ENCODE assay signal across 34 cellular contexts in genomic region chr1:170887726-170888125, GRCh38. TPM values are rescaled to one million over a fixed set of nuclear protein-coding genes. Genes with fewer than 3 reads are reported as not detected.
"Had no signal": no experiment of that assay in that cellular context is flagged by ENCODE, and none has a peak within 500 bp of the region (broad histone marks: within the 10 kb centered on the region; RNA-seq: fewer than 3 reads in every experiment).

No MANE protein-coding gene starts in this region.

- DNase-seq: activated CD4-positive, alpha-beta memory T cell treated with anti-CD3 and anti-CD28 coated beads, Interleukin-2, amount 10 ng/mL, durations not matched to agents 7 days and 5 days; activated CD4-positive, alpha-beta T cell treated with anti-CD3 and anti-CD28 coated beads for 1 hour; activated CD4-positive, alpha-beta T cell treated with anti-CD3 and anti-CD28 coated beads for 48 hours; activated CD4-positive, CD25-positive, alpha-beta regulatory T cell; activated CD8-positive, alpha-beta memory T cell treated with anti-CD3 and anti-CD28 coated beads for 24 hours; activated CD8-positive, alpha-beta memory T cell treated with anti-CD3 and anti-CD28 coated beads, Interleukin-2, amount 10 ng/mL, durations not matched to agents 7 days and 5 days; activated CD8-positive, alpha-beta memory T cell treated with anti-CD3 and anti-CD28 coated beads, Interleukin-2, amount 50 U/mL, for 48 hours; activated effector memory CD4-positive, alpha-beta T cell treated with Interleukin-2 at 50 U/mL for 16 hours; activated naive CD4-positive, alpha-beta T cell treated with anti-CD3 and anti-CD28 coated beads, Interleukin-2, amount 10 ng/mL, durations not matched to agents 7 days and 5 days; activated naive CD8-positive, alpha-beta T cell treated with anti-CD3 and anti-CD28 coated beads, Interleukin-2, amount 50 U/mL, for 24 hours; activated T-cell treated with anti-CD3 and anti-CD28 coated beads, Interleukin-2, amount 50 U/mL, for 48 hours; anterior cingulate cortex; caudate nucleus; cerebellar nuclear complex; Karpas-422; NCI-H1105; NCI-H1417 treated with DMSO at 0.1 percent for 48 hours; NCI-H187 treated with DMSO at 0.1 percent for 48 hours; NCI-H2081; NCI-H510A; NCI-H526; NCI-H748 treated with DMSO at 0.1 percent for 48 hours; NK-92 treated with Interleukin-12 subunit alpha and Interleukin-12 subunit beta, amount 100 ng/mL, for 24 hours; PC-3; SIG-M5; T1000; WERI-Rb-1 had no signal

- H3K27ac ChIP-seq: RWPE1, WERI-Rb-1 had no signal

- H3K36me3 ChIP-seq: WERI-Rb-1 had no signal

- ATAC-seq: activated CD8-positive, alpha-beta memory T cell treated with anti-CD3 and anti-CD28 coated beads, Interleukin-2, amount 10 ng/mL, durations not matched to agents 7 days and 5 days; activated naive CD8-positive, alpha-beta T cell treated with anti-CD3 and anti-CD28 coated beads, Interleukin-2, amount 50 U/mL, for 24 hours; PC-3; Right ventricle myocardium inferior had no signal

RNA-seq across cellular contexts. Expression of gene MROH9, which starts 47.6 kb away (rescaled TPM):
- total RNA-seq: activated CD4-positive, alpha-beta memory T cell treated with anti-CD3 and anti-CD28 coated beads, Interleukin-2, amount 10 ng/mL, durations not matched to agents 7 days and 5 days; activated CD8-positive, alpha-beta memory T cell treated with anti-CD3 and anti-CD28 coated beads, Interleukin-2, amount 10 ng/mL, durations not matched to agents 7 days and 5 days; bronchial epithelial cell; MCF 10A; PC-3; Right ventricle myocardium inferior; SK-MEL-5; T-helper 1 cell treated with Interleukin-12 subunit alpha and Interleukin-12 subunit beta and Interleukin-4 antibody, amounts not matched to agents 30 ng/mL and 1 ng/mL, for 36 hours; T-helper 2 cell treated with Interferon-gamma antibody and Interleukin-4, amounts not matched to agents 100 ng/mL and 5 ng/mL, for 36 hours had no signal
